8 cellular contexts compared by ENCODE assay signal in genomic region chr16:23453338-23454052, GRCh38. TPM values are rescaled to one million over a fixed set of nuclear protein-coding genes. Genes with fewer than 3 reads are reported as not detected.
A peak's percentile ranks its signal among the peaks of the same experiment; 100 is the strongest.
DNase-seq lines count a peak whose midpoint lies in the region; ATAC-seq, FAIRE-seq and TF ChIP-seq lines count a peak whose summit lies in the region.

No MANE protein-coding gene starts in this region.

- peak; percentile 4 for FAIRE-seq in endothelial cell of umbilical vein (lab: Jason Lieb, UNC)

- POLR2A ChIA-PET in endothelial cell of umbilical vein (lab: Charles Lee) = no interaction called here

- H3K9me3 ChIP-seq in endothelial cell of umbilical vein (replicated peaks; ENCODE audit: control insufficient read depth, insufficient read depth, low read length) (no peaks in the 10 kb centered on the region), osteoblast (ENCODE audit: low read depth, low read length) (no peaks in the 10 kb centered on the region)

- H3K4me1 Mint-ChIP-seq in Calu3 (ENCODE audit: low read depth, unreplicated experiment) = peaks cover 35% of the 10 kb centered on the region

- TF ChIP-seq POLR2A in NB4 (IDR thresholded peaks at IDR 0.05; ENCODE audit: extremely low read depth, insufficient read length) (no peak), endothelial cell of umbilical vein (IDR thresholded peaks at IDR 0.05; ENCODE audit: low read depth, low read length) (no peak)

- no peak for DNase-seq in Calu3
- DNase-seq in NB4 (ENCODE audit: low read depth) = no peak
- no peak for DNase-seq in endothelial cell of umbilical vein (ENCODE audit: low read depth, low spot score)
- DNase-seq in osteoblast (ENCODE audit: insufficient read length, low spot score, missing footprints) = no peak
- no peak for DNase-seq in GM13977 (ENCODE audit: low spot score)
- no peak for DNase-seq in GDM1 (lab: John Stamatoyannopoulos, UW)
- no peak for DNase-seq in C1 segment of cervical spinal cord (lab: John Stamatoyannopoulos, UW)

- H3K36me3 ChIP-seq in endothelial cell of umbilical vein (ENCODE audit: control insufficient read depth in 2 of 2, extremely low read depth in 1 of 2, insufficient read depth in 2 of 2, low read length in 2 of 2) = no peaks in the 10 kb centered on the region
- no peaks in the 10 kb centered on the region for H3K36me3 ChIP-seq in osteoblast (ENCODE audit: insufficient read depth, low read length)

- peaks cover 40% of the 10 kb centered on the region for H3K36me3 Mint-ChIP-seq in Calu3 (ENCODE audit: insufficient read depth, unreplicated experiment)

- BruUV-seq in Calu3 (replicated peaks; lab: Mats Ljungman, UMichigan) = no TSS peak
- no TSS peak for BruUV-seq in endothelial cell of umbilical vein (replicated peaks; lab: Mats Ljungman, UMichigan)

- H3K4me1 ChIP-seq in endothelial cell of umbilical vein (ENCODE audit: control insufficient read depth, extremely low read depth, insufficient read depth, low read length) (peaks cover 3% of the 10 kb centered on the region), osteoblast (ENCODE audit: insufficient read depth, low read length) (peaks cover 6% of the 10 kb centered on the region)

- CTCF ChIA-PET in Calu3 (lab: Charles Lee) = interaction anchor here (1.6 to 1.7 kb wide), 2 partner anchors 18 to 52 kb away, joined by 4 to 6 read pairs; no protein-coding TSS in a partner anchor
- CTCF ChIA-PET in endothelial cell of umbilical vein (lab: Charles Lee) = interaction anchor here (0.6 to 2.9 kb wide), 5 partner anchors 10 to 554 kb away, joined by 3 to 17 read pairs (median 4); no protein-coding TSS in a partner anchor

- no peaks in the 10 kb centered on the region for H3K9me1 ChIP-seq in endothelial cell of umbilical vein (replicated peaks; ENCODE audit: control insufficient read depth, extremely low read depth, insufficient read depth, low read length)

- H4K20me1 ChIP-seq in endothelial cell of umbilical vein (replicated peaks; ENCODE audit: control insufficient read depth, extremely low read depth, insufficient read depth, low read length) (no peaks in the 10 kb centered on the region), osteoblast (ENCODE audit: insufficient read depth, low read length) (peaks cover 3% of the 10 kb centered on the region)

- peak overlapping the region; percentile 92 for H3K27ac Mint-ChIP-seq in Calu3 (ENCODE audit: unreplicated experiment)

- peak overlapping the region; percentile 82 for H2AFZ ChIP-seq in endothelial cell of umbilical vein (ENCODE audit: low read depth, low read length)
- peak overlapping the region; percentile 99 for H2AFZ ChIP-seq in osteoblast (ENCODE audit: low read length)

- intact Hi-C loops in Calu3 (cut with micrococcal nuclease; ENCODE audit: unreplicated experiment) = no loop called here
- intact Hi-C loops in endothelial cell of umbilical vein (cut with micrococcal nuclease) = loop anchor here (1.0 to 2.0 kb wide), 2 partner anchors 51 to 104 kb away; partner anchors contain the start of genes EARS2 and UBFD1

- in situ Hi-C loops in GM13977 (cut with MboI; ENCODE audit: low pct_unique_long_range_greater_than_20kb, low sequenced_read_pairs, unreplicated experiment) = no loop called here

- H3K4me2 ChIP-seq in endothelial cell of umbilical vein (ENCODE audit: insufficient read depth, low read length) (peak overlapping the region; percentile 81), osteoblast (ENCODE audit: insufficient read depth, low read length) (peak overlapping the region; percentile 88)

- no peaks in the 10 kb centered on the region for H3K27me3 Mint-ChIP-seq in Calu3 (ENCODE audit: unreplicated experiment)

- H3K4me3 ChIP-seq in NB4 (ENCODE audit: low read depth, low read length) = peak overlapping the region; percentile 75
- peak overlapping the region; percentile 65 to 79 (median 70) for H3K4me3 ChIP-seq in endothelial cell of umbilical vein (replicated peaks in 1 of 3; ENCODE audit: insufficient read depth in 1 of 3, low read depth in 1 of 3, low read length in 3 of 3)
- H3K4me3 ChIP-seq in osteoblast (ENCODE audit: insufficient read depth, low read length) = peak overlapping the region; percentile 100

- H3K27me3 ChIP-seq in endothelial cell of umbilical vein (ENCODE audit: control insufficient read depth in 2 of 2, insufficient read depth in 2 of 2, low read length in 2 of 2) (no peaks in the 10 kb centered on the region), osteoblast (ENCODE audit: insufficient read depth, low read length) (no peaks in the 10 kb centered on the region)

- peaks cover 7% of the 10 kb centered on the region for H3K79me2 ChIP-seq in endothelial cell of umbilical vein (ENCODE audit: control insufficient read depth, insufficient read depth, low read length)
- H3K79me2 ChIP-seq in osteoblast (ENCODE audit: insufficient read depth, low read length) = peaks cover 52% of the 10 kb centered on the region

- peak overlapping the region; percentile 37 for H3K27ac ChIP-seq in endothelial cell of umbilical vein (ENCODE audit: insufficient read depth, low read depth, low read length)
- peak overlapping the region; percentile 91 for H3K27ac ChIP-seq in osteoblast (ENCODE audit: low read depth, low read length)

- H3K4me3 Mint-ChIP-seq in Calu3 (ENCODE audit: low read depth, unreplicated experiment) = peak overlapping the region; percentile 94

- TF ChIP-seq CTCF in Calu3 (IDR thresholded peaks at IDR 0.05; ENCODE audit: unreplicated experiment) (no peak), NB4 (IDR thresholded peaks at IDR 0.05; ENCODE audit: low read depth, low read length) (no peak), endothelial cell of umbilical vein (IDR thresholded peaks at IDR 0.05; ENCODE audit: extremely low read depth in 1 of 2, insufficient read depth in 1 of 2, low read depth in 1 of 2, low read length in 2 of 2) (no peak), osteoblast (IDR thresholded peaks at IDR 0.05; ENCODE audit: extremely low read depth, low read depth, low read length) (no peak), GM13977 (IDR thresholded peaks at IDR 0.05; ENCODE audit: extremely low read depth, insufficient read depth, missing control alignments) (no peak)

- no peak for ATAC-seq in HG02623 (IDR thresholded peaks at IDR 0.05; ENCODE audit: unreplicated experiment)

- H3K9me3 Mint-ChIP-seq in Calu3 (ENCODE audit: low read depth, unreplicated experiment) = no peaks in the 10 kb centered on the region

- dilution Hi-C loops in endothelial cell of umbilical vein (cut with MboI; ENCODE audit: extremely low pct_ligation_motif_present, low sequenced_read_pairs) = no loop called here

- peak overlapping the region; percentile 49 for H3K9ac ChIP-seq in endothelial cell of umbilical vein (replicated peaks; ENCODE audit: extremely low read depth, insufficient read depth, low read length)

TF ChIP-seq in endothelial cell of umbilical vein, 7 proteins besides CTCF, POLR2A, EP300 and RAD21:
- TF ChIP-seq MYC (IDR thresholded peaks at IDR 0.05; ENCODE audit: low read depth, low read length) (no peak), EZH2 (IDR thresholded peaks at IDR 0.05; ENCODE audit: borderline replicate concordance, low read depth, low read length, severe bottlenecking) (no peak), JUN (IDR thresholded peaks at IDR 0.05; ENCODE audit: borderline replicate concordance, insufficient read depth, insufficient read length, low read depth) (no peak), FOS (IDR thresholded peaks at IDR 0.05; ENCODE audit: borderline replicate concordance, insufficient read depth, low read length) (no peak), GATA2 (IDR thresholded peaks at IDR 0.05; ENCODE audit: insufficient read depth, insufficient read length, low read depth, low read length) (no peak), POLR2AphosphoS5 (IDR thresholded peaks at IDR 0.05; ENCODE audit: insufficient read depth, low read depth, low read length) (peak; percentile 12)

RNA-seq across cellular contexts. Expression of gene COG7, which starts 0.5 kb away (rescaled TPM):
- 28.2 and 29.4 TPM in 2 replicates for total RNA-seq in Calu3 (2022)
- total RNA-seq in endothelial cell of umbilical vein = 20.7 and 24.1 TPM in 2 replicates
- polyA plus RNA-seq in endothelial cell of umbilical vein = 42.0 and 52.4 TPM in 2 replicates
- polyA plus RNA-seq in endothelial cell of umbilical vein (2011; cell fraction: cytosol; rRNA removed) = 23.1 and 25.9 TPM in 2 replicates
- polyA plus RNA-seq in endothelial cell of umbilical vein (2011; cell fraction: nucleus; rRNA removed) = 53.7 and 64.6 TPM in 2 replicates
- 13.9 and 16.9 TPM in 2 replicates for polyA plus RNA-seq in endothelial cell of umbilical vein (2012)
- polyA minus RNA-seq in endothelial cell of umbilical vein = 37.1 and 37.8 TPM in 2 replicates
- 12.0 TPM for polyA minus RNA-seq in endothelial cell of umbilical vein (2011; cell fraction: cytosol; rRNA and poly(A)+ RNA removed)
- polyA minus RNA-seq in endothelial cell of umbilical vein (2011; cell fraction: nucleus; rRNA and poly(A)+ RNA removed) = 33.8 and 40.0 TPM in 2 replicates
- 17.0 and 20.9 TPM in 2 replicates for total RNA-seq in osteoblast

RNA-seq across cellular contexts. Expression of gene GGA2, which starts 56.8 kb away (rescaled TPM):
- total RNA-seq in Calu3 (2022) (81.6 and 90.4 TPM in 2 replicates), endothelial cell of umbilical vein (67.5 and 73.1 TPM in 2 replicates), osteoblast (18.1 and 26.2 TPM in 2 replicates)
- polyA plus RNA-seq in endothelial cell of umbilical vein = 32.9 and 33.3 TPM in 2 replicates
- polyA plus RNA-seq in endothelial cell of umbilical vein (2011; cell fraction: cytosol; rRNA removed) = 21.5 and 25.8 TPM in 2 replicates
- 122 and 137 TPM in 2 replicates for polyA plus RNA-seq in endothelial cell of umbilical vein (2011; cell fraction: nucleus; rRNA removed)
- 30.7 and 37.3 TPM in 2 replicates for polyA plus RNA-seq in endothelial cell of umbilical vein (2012)
- 78.1 and 86.9 TPM in 2 replicates for polyA minus RNA-seq in endothelial cell of umbilical vein
- polyA minus RNA-seq in endothelial cell of umbilical vein (2011; cell fraction: cytosol; rRNA and poly(A)+ RNA removed) = 29.2 TPM
- 51.8 and 68.2 TPM in 2 replicates for polyA minus RNA-seq in endothelial cell of umbilical vein (2011; cell fraction: nucleus; rRNA and poly(A)+ RNA removed)
